Comparison of ENCODE assay signal across 17 cellular contexts in the genomic region with DNA sequence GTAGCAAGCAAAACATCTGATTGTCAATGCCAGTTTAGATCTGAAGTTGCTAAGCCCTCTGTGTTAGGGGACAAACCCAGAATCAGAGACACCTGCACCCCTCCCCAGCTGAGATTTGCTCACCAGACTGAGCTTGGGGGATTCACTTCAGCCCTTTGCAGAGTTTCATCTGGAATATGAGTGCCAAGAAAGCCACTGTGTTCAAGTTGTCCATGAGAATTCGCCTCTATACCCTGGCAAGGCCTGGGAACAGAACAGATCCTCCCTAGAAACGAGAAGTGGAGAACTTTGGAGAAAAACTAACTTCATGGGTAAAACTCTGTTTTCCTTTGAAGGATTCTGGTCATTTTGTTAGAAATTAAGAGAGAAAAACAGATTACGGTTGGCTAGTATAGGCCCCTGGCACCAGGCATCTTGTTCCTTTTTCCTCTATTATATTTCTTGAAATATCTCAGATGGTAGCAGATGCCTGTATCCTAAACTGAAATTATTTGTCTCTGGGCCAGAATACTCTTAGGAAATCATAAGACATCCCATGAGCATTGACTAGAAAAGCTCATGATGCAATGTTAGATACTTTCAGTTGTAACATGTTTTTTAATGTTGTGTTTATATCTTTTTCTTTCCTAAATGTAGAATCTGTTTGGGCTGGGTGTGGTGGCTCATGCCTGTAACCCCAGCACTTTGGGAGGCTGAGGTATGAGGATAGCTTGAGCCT.
DNase-seq lines count a peak whose midpoint lies in the region; TF ChIP-seq lines count a peak whose summit lies in the region.
"Had no signal": no experiment of that assay in that cellular context is flagged by ENCODE, and none has a peak within 500 bp of the region (broad histone marks: within the 10 kb centered on the region; RNA-seq: fewer than 3 reads in every experiment).

No MANE protein-coding gene starts in this region.

- peak overlapping the region; percentile 49 for H3K27ac ChIP-seq in cingulate gyrus (ENCODE audit: low read depth, low read length)
- H3K27ac ChIP-seq in hepatocyte, result peak overlapping the region; percentile 11
- H3K27ac ChIP-seq in spleen, result peak overlapping the region in 6 of 8 donors; percentile 18 to 74 (median 58)
- H3K27ac ChIP-seq: cardiac muscle cell, epithelial cell of prostate had no signal

- WGBS in hepatocyte (ENCODE audit: low lambda C conversion rate, missing lambda C conversion rate), result 79% methylated on average over 3 of the region's 3 CpGs
- WGBS in spleen, 5 donors, result 69 to 91% (median 87%) methylated on average over 3 of the region's 3 CpGs

- H2AFZ ChIP-seq in hepatocyte, result no peak overlapping the region

- TF ChIP-seq CTCF in hepatocyte (IDR thresholded peaks at IDR 0.05; ENCODE audit: poor library complexity) (no peak), spleen (IDR thresholded peaks at IDR 0.05 in 8 of 11, conservative IDR thresholded peaks at IDR 0.05 in 3 of 11) (no peak)

- no peaks in the 10 kb centered on the region for H3K9me2 ChIP-seq in hepatocyte (replicated peaks; ENCODE audit: insufficient read depth)

- H3K4me2 ChIP-seq in hepatocyte, result peak overlapping the region; percentile 14

- no peaks in the 10 kb centered on the region for H3K79me2 ChIP-seq in hepatocyte

- H3K36me3 ChIP-seq in hepatocyte (replicated peaks; ENCODE audit: insufficient read depth, low read depth) (no peaks in the 10 kb centered on the region), spleen (no peaks in the 10 kb centered on the region)
- H3K36me3 ChIP-seq: cardiac muscle cell had no signal

- H3K9me3 ChIP-seq in hepatocyte (ENCODE audit: low read depth) (no peaks in the 10 kb centered on the region), spleen (peaks cover 0 to 17% (median 13%) of the 10 kb centered on the region in 8 donors)

- no peak for TF ChIP-seq POLR2A in spleen (IDR thresholded peaks at IDR 0.05)

- H3K4me3 ChIP-seq in hepatocyte (no peak overlapping the region), spleen (no peak overlapping the region)
- H3K4me3 ChIP-seq: cardiac muscle cell had no signal

- H3K27me3 ChIP-seq in hepatocyte (no peaks in the 10 kb centered on the region), spleen (replicated peaks in 1 of 7) (no peaks in the 10 kb centered on the region)
- H3K27me3 ChIP-seq: cardiac muscle cell had no signal

- peak; percentile 37 for DNase-seq in AG20443 (ENCODE audit: low spot score)
- no peak for DNase-seq in hepatocyte (ENCODE audit: low spot score)
- no peak for DNase-seq in spleen
- no peak for DNase-seq in posterior vena cava (ENCODE audit: low spot score)
- DNase-seq in NCI-H146 treated with DMSO at 0.1 percent for 48 hours (lab: John Stamatoyannopoulos, UW; ENCODE audit: unreplicated experiment), result no peak
- no peak for DNase-seq in amniotic stem cell (lab: John Stamatoyannopoulos, UW)
- DNase-seq in inferior parietal cortex (ENCODE audit: extremely low spot score), result no peak
- DNase-seq: ACHN; activated CD4-positive, alpha-beta memory T cell treated with anti-CD3 and anti-CD28 coated beads for 36 hours; activated gamma-delta T cell; DMS153; NCI-H1436 treated with DMSO at 0.1 percent for 48 hours; NCI-H526 treated with DMSO at 0.1 percent for 48 hours; T1000 had no signal

- peaks cover 13% of the 10 kb centered on the region for H3K4me1 ChIP-seq in hepatocyte (ENCODE audit: insufficient read depth)
- peaks cover 5 to 35% (median 19%) of the 10 kb centered on the region in 6 donors for H3K4me1 ChIP-seq in spleen

- H4K20me1 ChIP-seq in hepatocyte (ENCODE audit: insufficient read depth, poor library complexity, severe bottlenecking), result no peaks in the 10 kb centered on the region

- intact Hi-C loops in spleen (cut with DNase I; ENCODE audit: low total_unique reads), result no loop called here
- intact Hi-C loops in posterior vena cava (cut with DNase I), result no loop called here
